2 cellular contexts compared by ENCODE assay signal in genomic region chr2:190927257-190927656, GRCh38.
TF ChIP-seq lines count a peak whose summit lies in the region.

No MANE protein-coding gene starts in this region.

TF ChIP-seq in A549, 52 proteins besides CTCF, POLR2A, EP300 and RAD21 (continued from another document):
- no peak for TF ChIP-seq KDM5A (IDR thresholded peaks at IDR 0.05)
- TF ChIP-seq E2F6 (IDR thresholded peaks at IDR 0.05; ENCODE audit: borderline replicate concordance, low read depth) = no peak
- no peak for TF ChIP-seq GATA3 (IDR thresholded peaks at IDR 0.05; ENCODE audit: borderline replicate concordance)
- TF ChIP-seq HES2 (IDR thresholded peaks at IDR 0.05) = no peak
- TF ChIP-seq RCOR1 (IDR thresholded peaks at IDR 0.05; ENCODE audit: low read depth, low read length) = no peak
- no peak for TF ChIP-seq HOXB5 (CRISPR knock-in tag; IDR thresholded peaks at IDR 0.05)
- TF ChIP-seq SREBF2 (IDR thresholded peaks at IDR 0.05) = no peak
- no peak for TF ChIP-seq RNF2 (IDR thresholded peaks at IDR 0.05; ENCODE audit: borderline replicate concordance, low read depth)
- TF ChIP-seq CHD2 (IDR thresholded peaks at IDR 0.05; ENCODE audit: low read length, partially characterized antibody) = no peak
- no peak for TF ChIP-seq BHLHE40 (IDR thresholded peaks at IDR 0.05; ENCODE audit: low read depth, low read length)
- no peak for TF ChIP-seq HMGXB4 (CRISPR knock-in tag; IDR thresholded peaks at IDR 0.05; ENCODE audit: borderline replicate concordance)

TF ChIP-seq in IMR-90, 13 proteins besides CTCF, POLR2A, EP300 and RAD21 (continued from another document):
- TF ChIP-seq USF2 (IDR thresholded peaks at IDR 0.05; ENCODE audit: low read depth, low read length) (no peak), RCOR1 (IDR thresholded peaks at IDR 0.05; ENCODE audit: insufficient replicate concordance, low read length) (no peak), BHLHE40 (IDR thresholded peaks at IDR 0.05; ENCODE audit: low read depth, low read length) (no peak), NFE2L2 (IDR thresholded peaks at IDR 0.05; ENCODE audit: low read depth, low read length) (no peak), ELK1 (IDR thresholded peaks at IDR 0.05; ENCODE audit: borderline replicate concordance, low read depth, low read length) (no peak), SMC3 (IDR thresholded peaks at IDR 0.05; ENCODE audit: low read depth, low read length) (no peak), CEBPB (IDR thresholded peaks at IDR 0.05; ENCODE audit: low read depth, low read length) (no peak), FOS (IDR thresholded peaks at IDR 0.05; ENCODE audit: low read depth, low read length) (no peak), RFX5 (IDR thresholded peaks at IDR 0.05; ENCODE audit: low read depth, low read length) (no peak), MXI1 (IDR thresholded peaks at IDR 0.05; ENCODE audit: borderline replicate concordance, low read depth, low read length) (no peak), MAFK (IDR thresholded peaks at IDR 0.05; ENCODE audit: low read depth, low read length) (no peak)
